In the genomic region with DNA sequence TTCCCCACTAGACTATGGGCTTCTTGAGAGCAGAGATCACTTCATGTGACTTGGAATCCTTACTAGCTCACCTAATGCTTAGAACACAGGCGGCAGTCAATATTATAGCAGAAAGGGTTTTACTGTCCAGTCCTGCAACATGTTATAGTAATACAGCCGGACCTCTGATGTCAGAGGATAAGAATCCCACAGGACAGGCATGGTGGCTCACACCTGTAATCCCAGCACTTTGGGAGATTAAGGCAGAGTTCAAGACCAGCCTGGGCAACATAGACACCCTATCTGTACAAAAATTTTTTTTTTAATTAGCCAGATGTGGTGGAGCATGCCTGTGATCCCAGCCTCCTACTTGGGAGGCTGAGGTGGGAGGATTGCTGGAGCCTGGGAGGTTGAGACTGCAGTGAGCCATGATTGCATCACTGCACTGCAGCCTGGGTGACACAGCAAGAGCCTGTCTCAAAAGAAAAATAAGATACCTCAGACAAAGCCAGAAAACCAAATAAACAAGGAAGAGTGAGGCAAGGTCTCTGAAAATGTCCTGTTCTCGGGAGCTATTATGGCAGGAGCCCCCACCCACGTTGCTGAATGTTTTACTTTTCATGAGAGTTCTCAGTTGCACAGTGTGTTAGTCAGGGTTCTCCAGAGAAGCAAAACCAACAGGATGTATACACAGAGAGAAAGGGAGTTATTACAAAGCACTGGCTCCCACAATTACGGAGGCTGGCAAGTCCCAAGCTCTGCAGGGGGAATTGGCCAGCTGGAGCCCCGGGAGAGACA, we compare ENCODE assay signal across 21 cellular contexts.
DNase-seq lines count a peak whose midpoint lies in the region.
"Had no signal": no experiment of that assay in that cellular context is flagged by ENCODE, and none has a peak within 500 bp of the region (broad histone marks: within the 10 kb centered on the region; RNA-seq: fewer than 3 reads in every experiment).

No MANE protein-coding gene starts in this region.

- H3K27ac ChIP-seq in ACC112 (ENCODE audit: low read depth, low read length) (peak overlapping the region; percentile 16; the same call in 1 of the 2 replicates), mesenchymal stem cell (ENCODE audit: low read length, poor library complexity, severe bottlenecking) (no peak overlapping the region)
- H3K27ac ChIP-seq: left ventricle myocardium inferior, pancreas, PC-9 had no signal

- peak overlapping the region; percentile 18 for H4K91ac ChIP-seq in mesenchymal stem cell (ENCODE audit: low read length)

- no peak overlapping the region for H2BK12ac ChIP-seq in mesenchymal stem cell (ENCODE audit: low read length in 2 of 2)

- no peak overlapping the region for H2BK15ac ChIP-seq in mesenchymal stem cell (ENCODE audit: low read depth, poor library complexity, severe bottlenecking)

- H2BK120ac ChIP-seq in mesenchymal stem cell (ENCODE audit: low read depth, low read length) = no peak overlapping the region

- H3K9me3 ChIP-seq in mesenchymal stem cell (ENCODE audit: control insufficient read depth, low read length) = no peaks in the 10 kb centered on the region
- H3K9me3 ChIP-seq: Caco-2, left ventricle myocardium inferior, pancreas had no signal

- no peak overlapping the region for H3K4me3 ChIP-seq in ACC112 (ENCODE audit: low read depth, low read length)
- no peak overlapping the region for H3K4me3 ChIP-seq in mesenchymal stem cell (ENCODE audit: insufficient read depth in 1 of 2, low read depth in 1 of 2, low read length in 2 of 2)
- H3K4me3 ChIP-seq: left ventricle myocardium inferior, pancreas, PC-9 had no signal

- H3K4ac ChIP-seq in mesenchymal stem cell (ENCODE audit: low read depth in 1 of 2, low read length in 2 of 2) = no peak overlapping the region

- no peak overlapping the region for H3K23ac ChIP-seq in mesenchymal stem cell (ENCODE audit: low read length in 2 of 2)

- 0 out of 2 replicates have a peak, but pooled peaks cover 4% of the 10 kb centered on the region for H3K27me3 ChIP-seq in ACC112 (ENCODE audit: insufficient read depth, low read length)
- peaks cover 0 to 13% of the 10 kb centered on the region in 2 experiments for H3K27me3 ChIP-seq in mesenchymal stem cell (ENCODE audit: control insufficient read depth in 1 of 2, insufficient read depth in 1 of 2, low read length in 2 of 2)
- H3K27me3 ChIP-seq: pancreas had no signal

- peaks cover 4% of the 10 kb centered on the region for H3K4me1 ChIP-seq in ACC112 (ENCODE audit: control insufficient read depth, insufficient read depth, low read length, unreplicated experiment)
- no peaks in the 10 kb centered on the region for H3K4me1 ChIP-seq in mesenchymal stem cell (ENCODE audit: control insufficient read depth, insufficient read depth, low read depth, low read length)
- H3K4me1 ChIP-seq: Caco-2, left ventricle myocardium inferior, pancreas had no signal

- peak overlapping the region in 1 of 2 experiments; percentile 17 for H3K18ac ChIP-seq in mesenchymal stem cell (ENCODE audit: low read depth in 1 of 2, low read length in 2 of 2)

- H2AK5ac ChIP-seq in mesenchymal stem cell (ENCODE audit: low read length, severe bottlenecking) = no peak overlapping the region

- no peaks in the 10 kb centered on the region for H3K79me2 ChIP-seq in ACC112 (ENCODE audit: control insufficient read depth, insufficient read depth, low read length, unreplicated experiment)

- H3K14ac ChIP-seq in mesenchymal stem cell (ENCODE audit: low read length in 2 of 2) = no peak overlapping the region

- H4K8ac ChIP-seq in mesenchymal stem cell (ENCODE audit: low read length) = no peak overlapping the region

- no peak overlapping the region for H3K4me2 ChIP-seq in mesenchymal stem cell (ENCODE audit: low read length, poor library complexity, severe bottlenecking)
- H3K4me2 ChIP-seq: PC-9 had no signal

- H3K79me1 ChIP-seq in mesenchymal stem cell (replicated peaks; ENCODE audit: low read length, poor library complexity, severe bottlenecking) = no peaks in the 10 kb centered on the region

- no peak overlapping the region for H2AFZ ChIP-seq in ACC112 (ENCODE audit: low read length, unreplicated experiment)
- H2AFZ ChIP-seq in mesenchymal stem cell (ENCODE audit: low read depth, low read length) = no peak overlapping the region
- H2AFZ ChIP-seq: PC-9 had no signal

- WGBS in mesenchymal stem cell = 64% methylated on average over 6 of the region's 6 CpGs

- peak overlapping the region; percentile 48 for H3K9ac ChIP-seq in mesenchymal stem cell (ENCODE audit: low read length)

- no peaks in the 10 kb centered on the region for H3K36me3 ChIP-seq in ACC112 (ENCODE audit: insufficient read depth, low read length)
- no peaks in the 10 kb centered on the region for H3K36me3 ChIP-seq in mesenchymal stem cell (ENCODE audit: control insufficient read depth in 1 of 2, insufficient read depth in 2 of 2, low read depth in 1 of 2, low read length in 2 of 2)
- H3K36me3 ChIP-seq: left ventricle myocardium inferior, pancreas had no signal

- H2BK5ac ChIP-seq in mesenchymal stem cell (ENCODE audit: low read depth, low read length, poor library complexity, severe bottlenecking) = no peak overlapping the region

- DNase-seq in H4 (ENCODE audit: low spot score) (peak; percentile 67), astrocyte of the hippocampus (ENCODE audit: low read depth, low spot score) (peak; percentile 39), mesenchymal stem cell (peak; percentile 79), NCI-H345 (lab: John Stamatoyannopoulos, UW) (no peak), glomerular visceral epithelial cell (ENCODE audit: extremely low spot score) (no peak)
- no peak for DNase-seq in activated CD4-positive, CD25-positive, alpha-beta regulatory T cell (lab: John Stamatoyannopoulos, UW)
- DNase-seq in activated effector memory CD4-positive, alpha-beta T cell treated with Interleukin-2 at 50 U/mL for 16 hours = no peak
- DNase-seq: activated naive CD8-positive, alpha-beta T cell treated with anti-CD3 and anti-CD28 coated beads, Interleukin-2, amount 10 ng/mL, durations not matched to agents 7 days and 5 days; activated T-cell treated with anti-CD3 and anti-CD28 coated beads, Interleukin-2, amount 50 U/mL, for 1 hour; Caco-2; caudate nucleus; effector memory CD4-positive, alpha-beta T cell; GDM1; left ventricle myocardium inferior; MV-4-11; NCI-H2029 treated with DMSO at 0.1 percent for 48 hours; NCI-H524 treated with DMSO at 0.1 percent for 48 hours; pancreas; PC-9; stimulated activated naive CD8-positive, alpha-beta T cell treated with anti-CD3 and anti-CD28 coated beads, Interleukin-15, Interleukin-2, amounts not matched to agents 100 U/mL and 50 U/mL, for 24 hours had no signal

Comparison
In these comparisons a context has a peak if more than half of its experiments do, and no peak if none do; other contexts are left out.
1. DNase-seq: peak in H4 (single experiment), astrocyte of the hippocampus (single experiment) and mesenchymal stem cell (single experiment); none in activated CD4-positive, CD25-positive, alpha-beta regulatory T cell (0 of 4), activated effector memory CD4-positive, alpha-beta T cell treated with Interleukin-2 at 50 U/mL for 16 hours (single experiment), NCI-H345 (single experiment) and glomerular visceral epithelial cell (single experiment).